ENCODE assay signal across 19 cellular contexts in genomic region chr17:29357232-29357631, GRCh38.
"Had no signal": no experiment of that assay in that cellular context is flagged by ENCODE, and none has a peak within 500 bp of the region (broad histone marks: within the 10 kb centered on the region; RNA-seq: fewer than 3 reads in every experiment).

No MANE protein-coding gene starts in this region.

- H3K36me3 ChIP-seq: sigmoid colon, spleen, tibial artery had no signal

- H3K4me1 ChIP-seq: foreskin keratinocyte, spleen, tibial artery had no signal

- ATAC-seq: foreskin keratinocyte had no signal

- H3K9me3 ChIP-seq: sigmoid colon, spleen, tibial artery had no signal

- DNase-seq: activated B cell treated with CpG ODN at 0.5 μM for 24 hours; activated CD4-positive, alpha-beta memory T cell treated with anti-CD3 and anti-CD28 coated beads for 36 hours; activated CD4-positive, alpha-beta T cell treated with anti-CD3 and anti-CD28 coated beads for 4 hours; activated gamma-delta T cell; activated naive CD4-positive, alpha-beta T cell treated with anti-CD3 and anti-CD28 coated beads, Interleukin-2, amount 50 U/mL, for 16 hours; activated naive CD8-positive, alpha-beta T cell treated with anti-CD3 and anti-CD28 coated beads, Interleukin-2, amount 50 U/mL, for 24 hours; activated T-cell treated with anti-CD3 and anti-CD28 coated beads for 4 hours; effector CD4-positive, alpha-beta T cell; foreskin keratinocyte; kidney; naive B cell; occipital lobe; sigmoid colon; spleen; stimulated activated CD4-positive, alpha-beta T cell treated with anti-CD3 and anti-CD28 coated beads, Interleukin-4, amount 100 ng/mL, for 24 hours; substantia nigra; T-helper 9 cell; tibial artery had no signal

- FAIRE-seq: kidney had no signal

- H3K4me3 ChIP-seq: lung, sigmoid colon, spleen, tibial artery had no signal

- H3K27ac ChIP-seq: foreskin keratinocyte, spleen, tibial artery had no signal

- H3K27me3 ChIP-seq: sigmoid colon, spleen, tibial artery had no signal
